In the genomic region with DNA sequence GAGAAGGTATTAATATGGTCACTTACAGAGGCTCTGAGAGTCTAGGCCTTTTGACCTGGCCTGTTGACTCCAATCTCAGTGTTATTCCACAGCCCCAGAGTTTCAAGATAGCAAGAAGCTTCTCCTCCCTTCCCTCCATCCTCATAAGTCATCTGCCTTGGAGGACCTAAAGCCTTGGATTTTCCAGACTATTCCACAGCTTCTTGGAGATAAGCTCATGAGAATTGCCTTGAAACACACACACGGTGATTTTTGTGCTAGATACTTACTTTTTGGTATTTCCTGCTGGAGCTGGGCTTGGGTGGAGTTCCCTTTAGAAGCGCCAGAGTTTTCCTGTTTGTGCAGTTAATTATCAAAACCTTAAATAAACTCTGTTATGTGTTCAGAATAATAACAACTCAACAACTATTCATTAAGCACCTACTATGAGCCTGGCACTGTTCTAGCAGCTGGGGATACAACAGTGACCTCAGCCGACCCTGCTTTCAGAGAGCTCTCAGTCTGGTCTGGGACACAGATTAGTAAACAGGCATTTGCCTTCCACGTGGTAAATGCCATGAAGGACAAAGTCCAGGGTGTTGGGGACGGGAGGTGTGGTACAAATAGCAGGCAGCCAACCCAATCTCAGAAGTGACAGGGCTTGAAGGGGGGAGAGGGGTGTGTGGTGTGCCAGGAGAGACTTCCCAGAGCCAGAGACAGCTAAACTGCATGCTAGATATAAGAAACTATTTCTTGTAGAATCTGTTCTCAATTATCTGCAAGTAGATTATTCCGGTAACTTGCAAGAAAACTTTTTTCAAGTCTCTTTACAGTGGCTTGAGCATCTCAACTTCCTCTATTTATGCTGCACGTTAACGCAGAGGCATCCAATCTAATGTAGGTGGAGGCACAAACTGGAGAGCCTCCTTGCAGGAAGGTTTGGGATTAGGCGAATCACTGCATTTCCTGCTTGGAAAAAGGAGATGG, we compare ENCODE assay signal across 11 cellular contexts. TPM values are rescaled to one million over a fixed set of nuclear protein-coding genes. Genes with fewer than 3 reads are reported as not detected.
A peak's percentile ranks its signal among the peaks of the same experiment; 100 is the strongest.
DNase-seq lines count a peak whose midpoint lies in the region; ATAC-seq and TF ChIP-seq lines count a peak whose summit lies in the region.
"Had no signal": no experiment of that assay in that cellular context is flagged by ENCODE, and none has a peak within 500 bp of the region (broad histone marks: within the 10 kb centered on the region; RNA-seq: fewer than 3 reads in every experiment).

No MANE protein-coding gene starts in this region.

- H3K27me3 ChIP-seq in ACC112 (ENCODE audit: insufficient read depth, low read length) (no peaks in the 10 kb centered on the region), SK-N-SH (ENCODE audit: insufficient read depth) (no peaks in the 10 kb centered on the region), cardiac muscle cell (no peaks in the 10 kb centered on the region)
- H3K27me3 ChIP-seq: BE2C had no signal

- H3F3A ChIP-seq in SK-N-SH (replicated peaks; ENCODE audit: insufficient read depth) = peaks cover 8% of the 10 kb centered on the region

- no peak for ATAC-seq in GM18517 (IDR thresholded peaks at IDR 0.05; ENCODE audit: unreplicated experiment)

- DNase-seq in SK-N-SH (no peak), cardiac muscle cell (ENCODE audit: low read depth in 1 of 2, low spot score in 1 of 2) (peak; percentile 49 to 50), osteocyte (ENCODE audit: extremely low spot score, unreplicated experiment) (no peak), dedifferentiated amniotic fluid mesenchymal stem cell (ENCODE audit: extremely low spot score) (no peak), NCI-H1694 treated with DMSO at 0.1 percent for 48 hours (lab: John Stamatoyannopoulos, UW) (no peak)
- DNase-seq in stimulated activated CD4-positive, alpha-beta T cell treated with anti-CD3 and anti-CD28 coated beads, Interleukin-12 subunit alpha, Interleukin-12 subunit beta, amount 100 ng/mL, for 4 hours = no peak
- DNase-seq: activated naive CD4-positive, alpha-beta T cell; BE2C had no signal

- H3K9ac ChIP-seq in SK-N-SH = no peak overlapping the region

- CTCF ChIA-PET in SK-N-SH (lab: Yijun Ruan, JAX) = interaction anchor here (0.8 to 1.4 kb wide), 2 partner anchors 17 to 132 kb away, joined by 4 to 5 read pairs; no protein-coding TSS in a partner anchor

- peak overlapping the region; percentile 77 for H3K27ac Mint-ChIP-seq in osteocyte (ENCODE audit: unreplicated experiment)
- H3K27ac Mint-ChIP-seq: memory B cell had no signal

- H3K4me2 ChIP-seq in SK-N-SH = peak overlapping the region; percentile 32; the same call in 1 of the 2 replicates

- H2AFZ ChIP-seq in ACC112 (ENCODE audit: low read length, unreplicated experiment) (peak overlapping the region; percentile 34), SK-N-SH (ENCODE audit: low read depth) (no peak overlapping the region)

- TF ChIP-seq EP300 in SK-N-SH (IDR thresholded peaks at IDR 0.05; ENCODE audit: borderline replicate concordance in 1 of 2, low read depth in 1 of 2, low read length in 1 of 2) = no peak

- no peaks in the 10 kb centered on the region for H3K9me2 ChIP-seq in SK-N-SH

- H3K4me3 ChIP-seq in ACC112 (ENCODE audit: low read depth, low read length) (no peak overlapping the region), SK-N-SH (ENCODE audit: low read depth in 2 of 2, low read length in 1 of 2) (no peak overlapping the region), cardiac muscle cell (no peak overlapping the region)

- no peaks in the 10 kb centered on the region for H3K9me3 Mint-ChIP-seq in osteocyte (ENCODE audit: unreplicated experiment)
- H3K9me3 Mint-ChIP-seq: memory B cell had no signal

- H3K9me3 ChIP-seq in SK-N-SH (no peaks in the 10 kb centered on the region), cardiac muscle cell (ENCODE audit: low read depth) (no peaks in the 10 kb centered on the region)
- H3K9me3 ChIP-seq: BE2C had no signal

- H3K36me3 Mint-ChIP-seq in osteocyte (ENCODE audit: unreplicated experiment) = no peaks in the 10 kb centered on the region
- H3K36me3 Mint-ChIP-seq: memory B cell had no signal

- POLR2A ChIA-PET in SK-N-SH (lab: Yijun Ruan, JAX) = no interaction called here

- H3K36me3 ChIP-seq in ACC112 (ENCODE audit: insufficient read depth, low read length) (no peaks in the 10 kb centered on the region), SK-N-SH (replicated peaks in 1 of 2; ENCODE audit: control insufficient read depth in 1 of 2, insufficient read depth in 2 of 2, low read length in 1 of 2) (no peaks in the 10 kb centered on the region), cardiac muscle cell (no peaks in the 10 kb centered on the region)
- H3K36me3 ChIP-seq: BE2C had no signal

- no peak overlapping the region for H3K4me3 Mint-ChIP-seq in osteocyte (ENCODE audit: unreplicated experiment)
- H3K4me3 Mint-ChIP-seq: memory B cell had no signal

- H4K20me1 ChIP-seq in SK-N-SH (ENCODE audit: insufficient read depth) = no peaks in the 10 kb centered on the region

- 51% methylated on average over 9 of the region's 9 CpGs for WGBS in SK-N-SH (ENCODE audit: low lambda C conversion rate)

- H3K79me2 ChIP-seq in ACC112 (ENCODE audit: control insufficient read depth, insufficient read depth, low read length, unreplicated experiment) (no peaks in the 10 kb centered on the region), SK-N-SH (ENCODE audit: insufficient read depth) (no peaks in the 10 kb centered on the region)

- H3K27me3 Mint-ChIP-seq in osteocyte (ENCODE audit: unreplicated experiment) = no peaks in the 10 kb centered on the region

- TF ChIP-seq RAD21 in SK-N-SH (IDR thresholded peaks at IDR 0.05; ENCODE audit: low read length) = no peak

- H3K27ac ChIP-seq in ACC112 (ENCODE audit: low read depth, low read length) (peak overlapping the region; percentile 54), SK-N-SH (ENCODE audit: low read depth in 2 of 2, low read length in 1 of 2) (peak overlapping the region; percentile 7 to 86; a peak in 3 of 4 replicates), cardiac muscle cell (no peak overlapping the region)

- peaks cover 40% of the 10 kb centered on the region for H3K4me1 Mint-ChIP-seq in osteocyte (ENCODE audit: unreplicated experiment)

- peaks cover 55% of the 10 kb centered on the region for H3K4me1 ChIP-seq in ACC112 (ENCODE audit: control insufficient read depth, insufficient read depth, low read length, unreplicated experiment)
- peaks cover 0 to 3% of the 10 kb centered on the region in 2 experiments; a peak in 1 of 4 replicates for H3K4me1 ChIP-seq in SK-N-SH (ENCODE audit: control insufficient read depth in 1 of 2, insufficient read depth in 2 of 2, low read depth in 1 of 2, low read length in 1 of 2)
- H3K4me1 ChIP-seq in cardiac muscle cell (ENCODE audit: low read depth) = no peaks in the 10 kb centered on the region

- TF ChIP-seq CTCF in SK-N-SH (IDR thresholded peaks at IDR 0.05) (no peak), cardiac muscle cell (IDR thresholded peaks at IDR 0.05; ENCODE audit: low read depth, low read length) (no peak), osteocyte (IDR thresholded peaks at IDR 0.05) (no peak)

TF ChIP-seq in SK-N-SH, 30 proteins besides CTCF, POLR2A, EP300 and RAD21:
- TF ChIP-seq TCF12 (IDR thresholded peaks at IDR 0.05) (0 out of 2 replicates have a peak, but pooled peaks have one; percentile 15), SMC3 (IDR thresholded peaks at IDR 0.05; ENCODE audit: low read depth, low read length) (no peak)

RNA-seq across cellular contexts. Expression of a gene that starts 55.9 kb away (rescaled TPM):
- 5.8 and 6.9 TPM in 2 replicates for polyA plus RNA-seq in SK-N-SH (2012; rRNA removed)
- polyA plus RNA-seq in SK-N-SH (2012; cell fraction: cytosol; rRNA removed) = 5.9 and 7.6 TPM in 2 replicates
- 5.0 and 8.3 TPM in 2 replicates for polyA plus RNA-seq in SK-N-SH (2012; cell fraction: nucleus; rRNA removed)
- 0.28 and 0.30 TPM in 2 replicates for total RNA-seq in cardiac muscle cell
- not detected in 2 replicates for polyA plus RNA-seq in cardiac muscle cell
- 83.4 and 85.3 TPM in 2 replicates for total RNA-seq in osteocyte

Comparison
In these comparisons a context has a peak if more than half of its experiments do, and no peak if none do; other contexts are left out.
1. DNase-seq: peak in cardiac muscle cell (2 of 2); none in SK-N-SH (single experiment), osteocyte (single experiment), dedifferentiated amniotic fluid mesenchymal stem cell (single experiment), stimulated activated CD4-positive, alpha-beta T cell treated with anti-CD3 and anti-CD28 coated beads, Interleukin-12 subunit alpha, Interleukin-12 subunit beta, amount 100 ng/mL, for 4 hours (single experiment) and NCI-H1694 treated with DMSO at 0.1 percent for 48 hours (single experiment).
2. RNA of a gene that starts 55.9 kb away (total RNA-seq): 83.4 to 85.3 TPM in osteocyte; 0.28 to 0.30 TPM in cardiac muscle cell; every median in the first group is over 10 times any median in the second.